8 cellular contexts compared by ENCODE assay signal in the genomic region with DNA sequence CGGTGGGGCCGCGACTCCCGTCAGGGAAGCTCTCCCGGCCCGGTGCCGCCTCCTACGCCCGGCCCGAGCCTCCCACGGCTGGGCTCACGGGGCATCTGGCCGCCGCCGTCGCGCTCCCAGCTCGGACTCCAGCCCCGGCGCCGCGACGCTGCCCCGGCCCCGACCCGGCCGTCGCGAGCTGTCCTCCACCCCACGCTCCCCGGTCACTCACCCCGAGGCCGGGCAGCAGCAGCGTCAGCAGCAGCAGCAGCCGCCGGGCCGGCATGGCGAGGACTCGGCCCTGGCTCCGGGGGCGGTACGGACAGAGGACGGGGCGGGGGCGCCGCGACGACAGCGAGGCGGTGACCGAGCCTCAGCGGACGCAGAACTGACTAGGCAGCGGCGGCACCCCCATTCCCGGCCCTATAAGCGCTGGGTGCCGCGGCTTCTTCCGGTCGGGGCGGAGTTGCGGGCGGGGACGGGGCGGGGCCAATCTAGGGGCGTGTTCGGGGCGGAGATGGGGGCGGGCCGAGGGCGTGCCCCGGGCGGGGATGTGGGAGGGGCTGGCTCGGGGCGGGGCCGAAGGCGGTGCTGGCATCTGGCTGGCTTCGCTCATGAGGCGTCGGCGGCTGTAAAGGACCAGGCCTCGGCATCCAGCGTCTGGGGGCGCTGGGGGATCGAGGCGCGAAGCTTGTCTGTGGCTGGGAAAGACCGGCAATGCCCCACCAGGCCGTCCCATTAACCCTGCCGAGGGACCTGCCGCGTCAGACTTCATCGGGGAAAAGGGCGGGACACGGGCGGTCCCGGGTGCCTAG. TPM values are rescaled to one million over a fixed set of nuclear protein-coding genes. Genes with fewer than 3 reads are reported as not detected.
DNase-seq lines count a peak whose midpoint lies in the region; ATAC-seq, FAIRE-seq and TF ChIP-seq lines count a peak whose summit lies in the region.

ERN1 (minus strand) TSS at position 380 of the 794 bp plus-strand sequence; CDS start at position 265, 115 bp downstream.

- intact Hi-C loops in PC-3 (cut with micrococcal nuclease) = loop anchor here (1.0 kb wide), 1 partner anchor 48 kb away; no protein-coding TSS in a partner anchor
- intact Hi-C loops in mucosa of descending colon (cut with DNase I, micrococcal nuclease) = loop anchor here (5.0 to 10.0 kb wide), 3 partner anchors 65 to 215 kb away; partner anchors contain the start of genes CSHL1 (in 1 of the 2) and GH1 (in 1 of the 2)

- H3K36me3 ChIP-seq in PC-3 (ENCODE audit: low read depth, low read length) = no peaks in the 10 kb centered on the region
- no peaks in the 10 kb centered on the region for H3K36me3 ChIP-seq in mucosa of descending colon (ENCODE audit: low read depth)

- peak within 1 kb of the TSS; percentile 47 for H3K27ac ChIP-seq in PC-3 (ENCODE audit: low read length)

- peak within 1 kb of the TSS; percentile 78 for H2AFZ ChIP-seq in PC-3 (ENCODE audit: low read length)

- H3K9me3 ChIP-seq in PC-3 (ENCODE audit: low read length) (no peaks in the 10 kb centered on the region), mucosa of descending colon (no peaks in the 10 kb centered on the region)

- H4K20me1 ChIP-seq in PC-3 (ENCODE audit: low read length) = peaks cover 31% of the 10 kb centered on the region

- H3K4me3 ChIP-seq in PC-3 (ENCODE audit: low read length) = peak within 1 kb of the TSS; percentile 92
- peak within 1 kb of the TSS; percentile 70 for H3K4me3 ChIP-seq in epithelial cell of esophagus (ENCODE audit: low read length)
- H3K4me3 ChIP-seq in mucosa of descending colon = peak within 1 kb of the TSS; percentile 80

- H3K9ac ChIP-seq in PC-3 (ENCODE audit: low read length) = peak within 1 kb of the TSS; percentile 88

- TF ChIP-seq CTCF in D721Med (IDR thresholded peaks at IDR 0.05; ENCODE audit: insufficient read depth, missing control alignments) (peak; percentile 1), PC-3 (conservative IDR thresholded peaks at IDR 0.05; ENCODE audit: low read depth, low read length) (no peak), epithelial cell of esophagus (IDR thresholded peaks at IDR 0.05; ENCODE audit: insufficient read depth, low read depth, low read length, missing control alignments) (no peak), mucosa of descending colon (IDR thresholded peaks at IDR 0.05) (no peak)

- POLR2A ChIA-PET in PC-3 (lab: Charles Lee; ENCODE audit: unreplicated experiment) = interaction anchor here (0.6 to 1.1 kb wide), 6 partner anchors 9 to 1490 kb away, joined by 3 to 19 read pairs (median 4); no protein-coding TSS in a partner anchor

- peaks cover 45% of the 10 kb centered on the region for H3K79me2 ChIP-seq in PC-3 (ENCODE audit: low read length)

- peaks cover 24% of the 10 kb centered on the region for H3K4me1 ChIP-seq in PC-3 (ENCODE audit: insufficient read depth, low read length)
- peaks cover 17% of the 10 kb centered on the region for H3K4me1 ChIP-seq in mucosa of descending colon (ENCODE audit: low read depth)

- no peaks in the 10 kb centered on the region for H3K27me3 ChIP-seq in PC-3 (ENCODE audit: low read length)

- no peaks in the 10 kb centered on the region for H3F3A ChIP-seq in PC-3 (ENCODE audit: low read length, unreplicated experiment)

- H3K9me2 ChIP-seq in PC-3 (replicated peaks; ENCODE audit: low read length) = no peaks in the 10 kb centered on the region

- no peak for FAIRE-seq in D721Med (lab: Jason Lieb, UNC)

- CTCF ChIA-PET in PC-3 (lab: Charles Lee) = interaction anchor here (1.0 to 1.4 kb wide), 2 partner anchors 66 kb away, joined by 3 to 5 read pairs; no protein-coding TSS in a partner anchor

- ATAC-seq in GM21447 (IDR thresholded peaks at IDR 0.05; ENCODE audit: unreplicated experiment) = peak; percentile 54
- peak; percentile 88 for ATAC-seq in PC-3
- peak; percentile 95 for ATAC-seq in mucosa of descending colon

- BruUV-seq in PC-3 (replicated peaks; lab: Mats Ljungman, UMichigan) = no TSS peak

- DNase-seq in D721Med (ENCODE audit: insufficient read length, low spot score) (peak; percentile 92), HuH-7.5 (ENCODE audit: low spot score) (peak; percentile 84), PC-3 (peak; percentile 91), activated T-cell treated with anti-CD3 and anti-CD28 coated beads for 4 hours (peak; percentile 90), epithelial cell of esophagus (ENCODE audit: low read depth) (peak; percentile 96), mucosa of descending colon (peak; percentile 94 to 96 (median 95))
- DNase-seq in stimulated activated CD8-positive, alpha-beta memory T cell treated with anti-CD3 and anti-CD28 coated beads, Interleukin-4, amount 100 ng/mL, for 1 hour (ENCODE audit: low read depth in 2 of 2, low spot score in 1 of 2) = peak; percentile 91 to 92

- peak within 1 kb of the TSS; percentile 87 for H3K4me2 ChIP-seq in PC-3 (ENCODE audit: low read length)

RNA-seq across cellular contexts. Expression of gene ERN1, which starts in this region (rescaled TPM):
- total RNA-seq in PC-3 (2014; rRNA removed) (13.5 and 17.9 TPM in 2 replicates), mucosa of descending colon (10 to 100 TPM; 18.4 to 27.1 (median 21.7) TPM)

Comparison
In these comparisons a context has a peak if more than half of its experiments do, and no peak if none do; other contexts are left out.
1. Peak in every context shown above with its lines: DNase-seq, ATAC-seq, H3K4me3 ChIP-seq and H3K27ac ChIP-seq.